ENCODE assay signal across 32 cellular contexts in the genomic region with DNA sequence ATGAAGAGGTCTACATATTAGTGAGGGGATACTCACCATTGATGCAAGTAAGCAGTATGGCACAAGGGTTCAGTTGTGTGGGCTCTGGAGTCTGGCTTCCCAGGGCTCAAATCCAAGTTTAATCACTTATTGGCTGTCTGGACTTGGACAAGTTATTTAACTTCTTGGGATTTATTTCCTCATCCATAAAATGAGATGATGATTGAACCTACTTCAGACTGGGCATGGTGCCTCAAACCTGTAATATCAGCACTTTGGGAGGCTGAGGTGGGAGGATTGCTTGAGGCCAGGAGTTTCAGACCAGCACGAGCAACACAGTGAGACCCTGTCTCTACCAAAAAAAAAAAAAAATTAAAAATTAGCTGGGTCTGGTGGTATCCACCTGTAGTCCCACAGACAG.
"Had no signal": no experiment of that assay in that cellular context is flagged by ENCODE, and none has a peak within 500 bp of the region (broad histone marks: within the 10 kb centered on the region; RNA-seq: fewer than 3 reads in every experiment).

No MANE protein-coding gene starts in this region.

- DNase-seq: Karpas-422, Kasumi-1, MG63, MM.1S, MV-4-11, NCI-H1048, NCI-H1092, NCI-H1092 treated with DMSO at 0.1 percent for 48 hours, NCI-H1105, NCI-H1105 treated with DMSO at 0.1 percent for 48 hours, NCI-H1417 treated with DMSO at 0.1 percent for 48 hours, NCI-H1436, NCI-H1436 treated with DMSO at 0.1 percent for 48 hours, NCI-H146, NCI-H1694, NCI-H1694 treated with DMSO at 0.1 percent for 48 hours, NCI-H187, NCI-H1930, NCI-H2029, NCI-H2029 treated with DMSO at 0.1 percent for 48 hours, NCI-H2081, NCI-H2081 treated with DMSO at 0.1 percent for 48 hours, NCI-H2107, NCI-H2171, NCI-H2171 treated with DMSO at 0.1 percent for 48 hours, NCI-H2227 treated with DMSO at 0.1 percent for 48 hours, NCI-H226, NCI-H345, NCI-H446, NCI-H446 treated with DMSO at 0.1 percent for 48 hours, NCI-H510A had no signal

- H3K27me3 ChIP-seq: MG63 had no signal

- H3K9me3 ChIP-seq: MG63 had no signal

- H3K36me3 ChIP-seq: MG63 had no signal

- H3K9ac ChIP-seq: KMS-11 had no signal

- H3K4me2 ChIP-seq: KMS-11 had no signal

- H3K27ac ChIP-seq: KMS-11 had no signal

- H3K4me3 ChIP-seq: MG63 had no signal
